In the genomic region with DNA sequence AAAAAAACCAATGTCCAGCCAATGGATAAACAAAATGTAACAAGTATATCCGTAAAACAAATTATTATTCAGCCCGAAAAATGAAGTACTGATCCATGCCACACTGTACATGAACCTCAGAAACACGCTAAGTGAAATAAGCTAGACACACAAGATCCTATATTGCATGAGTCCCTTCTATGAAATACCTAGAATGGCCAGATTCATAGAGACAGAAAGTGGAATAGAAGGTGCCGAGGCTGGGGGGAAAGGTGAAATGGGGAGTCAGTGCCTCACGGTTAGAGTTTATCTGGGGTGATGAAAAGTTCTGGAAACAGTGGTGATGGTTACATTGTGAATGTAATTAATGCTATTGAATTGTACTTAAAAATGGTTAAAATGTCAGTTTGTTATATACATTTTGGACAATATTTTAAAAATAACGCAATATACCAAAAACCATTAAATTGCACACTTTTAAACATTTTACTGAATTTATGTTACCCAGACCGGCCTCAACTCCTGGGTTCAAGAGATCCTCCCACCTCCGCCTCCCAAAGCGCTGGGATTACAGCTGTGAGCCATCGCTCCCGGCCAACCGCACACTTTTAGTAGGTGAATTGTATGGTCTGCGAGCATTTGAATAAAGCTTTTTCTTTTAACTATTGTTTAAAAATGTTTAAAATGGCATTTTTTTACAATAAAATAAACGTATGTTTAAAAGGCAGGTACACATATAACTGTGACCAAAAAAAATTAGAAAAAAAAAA, we compare ENCODE assay signal across 8 cellular contexts. TPM values are rescaled to one million over a fixed set of nuclear protein-coding genes. Genes with fewer than 3 reads are reported as not detected.
A peak's percentile ranks its signal among the peaks of the same experiment; 100 is the strongest.
DNase-seq lines count a peak whose midpoint lies in the region; ATAC-seq and TF ChIP-seq lines count a peak whose summit lies in the region.

No MANE protein-coding gene starts in this region.

- H3K36me3 Mint-ChIP-seq in CD4-positive, CD25-positive, alpha-beta regulatory T cell, result peaks cover 15% of the 10 kb centered on the region

- POLR2A ChIA-PET in HEK293T (lab: Yijun Ruan, JAX), result no interaction called here

- H3K9ac ChIP-seq in iPS-20b (ENCODE audit: low read depth, low read length), result peak overlapping the region; percentile 95
- H3K9ac ChIP-seq in stomach smooth muscle (ENCODE audit: low read length in 2 of 2), result peak overlapping the region; percentile 7 to 36

- H3K4me3 ChIP-seq in CD4-positive, CD25-positive, alpha-beta regulatory T cell (ENCODE audit: low read depth, low read length), result peak overlapping the region; percentile 99
- H3K4me3 ChIP-seq in iPS-20b (ENCODE audit: low read length), result peak overlapping the region; percentile 89
- H3K4me3 ChIP-seq in stomach smooth muscle (ENCODE audit: low read length in 2 of 2), result peak overlapping the region; percentile 96 to 100

- peak overlapping the region; percentile 21 for H3K27ac ChIP-seq in CD4-positive, CD25-positive, alpha-beta regulatory T cell (ENCODE audit: insufficient read depth, low read length, poor library complexity, severe bottlenecking)
- H3K27ac ChIP-seq in iPS-20b (ENCODE audit: low read length) (no peak overlapping the region), stomach smooth muscle (ENCODE audit: low read length) (no peak overlapping the region)

- CTCF ChIA-PET in HEK293T (lab: Yijun Ruan, JAX), result interaction anchor here (0.7 kb wide), 1 partner anchor 130 kb away, joined by 4 read pairs; no protein-coding TSS in a partner anchor

- H3K27me3 Mint-ChIP-seq in CD4-positive, CD25-positive, alpha-beta regulatory T cell, result peaks cover 6% of the 10 kb centered on the region

- peaks cover 33 to 51% (median 36%) of the 10 kb centered on the region in 4 donors for H3K4me1 Mint-ChIP-seq in CD4-positive, CD25-positive, alpha-beta regulatory T cell

- no peaks in the 10 kb centered on the region for H3K9me3 ChIP-seq in CD4-positive, CD25-positive, alpha-beta regulatory T cell (ENCODE audit: control insufficient read depth in 2 of 2, low read length in 2 of 2)
- peaks cover 4% of the 10 kb centered on the region; the same call in 1 of the 2 replicates for H3K9me3 ChIP-seq in iPS-20b (ENCODE audit: insufficient read depth, low read depth, low read length)
- no peaks in the 10 kb centered on the region for H3K9me3 ChIP-seq in stomach smooth muscle (ENCODE audit: control insufficient read depth in 2 of 2, low read length in 2 of 2)

- DNase-seq in CD4-positive, CD25-positive, alpha-beta regulatory T cell, result peak in 1 of 3 donors; percentile 20
- DNase-seq in HEK293T (ENCODE audit: extremely low spot score), result no peak
- DNase-seq in activated T-cell treated with anti-CD3 and anti-CD28 coated beads, Interleukin-2, amount 50 U/mL, for 48 hours, result peak; percentile 45
- no peak for DNase-seq in inferior parietal cortex (ENCODE audit: extremely low spot score)
- DNase-seq in iPS-NIHi11 (ENCODE audit: low spot score), result no peak
- no peak for DNase-seq in NCI-H526 treated with DMSO at 0.1 percent for 48 hours (lab: John Stamatoyannopoulos, UW)

- peaks cover 0 to 4% (median 2%) of the 10 kb centered on the region in 7 donors for H3K9me3 Mint-ChIP-seq in CD4-positive, CD25-positive, alpha-beta regulatory T cell

- peaks cover 44% of the 10 kb centered on the region for H3K4me1 ChIP-seq in CD4-positive, CD25-positive, alpha-beta regulatory T cell (ENCODE audit: control insufficient read depth, insufficient read depth, low read length, poor library complexity, severe bottlenecking)
- H3K4me1 ChIP-seq in iPS-20b (ENCODE audit: insufficient read depth, low read length) (peaks cover 8% of the 10 kb centered on the region; the same call in 1 of the 2 replicates), stomach smooth muscle (ENCODE audit: control insufficient read depth, insufficient read depth, low read length) (peaks cover 29% of the 10 kb centered on the region)

- H3K27me3 ChIP-seq in CD4-positive, CD25-positive, alpha-beta regulatory T cell (ENCODE audit: control insufficient read depth, insufficient read depth, low read length), result no peaks in the 10 kb centered on the region
- H3K27me3 ChIP-seq in iPS-20b (ENCODE audit: insufficient read depth, low read length) (no peaks in the 10 kb centered on the region), stomach smooth muscle (ENCODE audit: control insufficient read depth in 1 of 2, insufficient read depth in 2 of 2, low read length in 2 of 2) (no peaks in the 10 kb centered on the region)

- ATAC-seq in CD4-positive, CD25-positive, alpha-beta regulatory T cell (ENCODE audit: low read depth in 2 of 2), result no peak

- peak overlapping the region; percentile 95 to 100 (median 98) for H3K4me3 Mint-ChIP-seq in CD4-positive, CD25-positive, alpha-beta regulatory T cell

- H3K27ac Mint-ChIP-seq in CD4-positive, CD25-positive, alpha-beta regulatory T cell, result peak overlapping the region; percentile 83 to 99 (median 85)

- peaks cover 10% of the 10 kb centered on the region for H3K36me3 ChIP-seq in CD4-positive, CD25-positive, alpha-beta regulatory T cell (ENCODE audit: control insufficient read depth, insufficient read depth, low read length)
- peaks cover 13% of the 10 kb centered on the region for H3K36me3 ChIP-seq in iPS-20b (ENCODE audit: insufficient read depth, low read depth, low read length)
- H3K36me3 ChIP-seq in stomach smooth muscle (ENCODE audit: control insufficient read depth in 2 of 2, insufficient read depth in 2 of 2, low read length in 2 of 2), result no peaks in the 10 kb centered on the region

TF ChIP-seq in HEK293T, 16 proteins besides CTCF, POLR2A, EP300 and RAD21:
- TF ChIP-seq ZNF384 (IDR thresholded peaks at IDR 0.05), result 0 out of 2 replicates have a peak, but pooled peaks have one; percentile 42
- no peak for TF ChIP-seq SUZ12 (IDR thresholded peaks at IDR 0.05)
- no peak for TF ChIP-seq NFRKB (IDR thresholded peaks at IDR 0.05)
- no peak for TF ChIP-seq FOXK2 (IDR thresholded peaks at IDR 0.05)

RNA-seq across cellular contexts. Expression of gene RNF168, which starts 2.1 kb away (rescaled TPM):
- total RNA-seq in CD4-positive, CD25-positive, alpha-beta regulatory T cell, result 29.5 TPM
- polyA plus RNA-seq in CD4-positive, CD25-positive, alpha-beta regulatory T cell, result 10 to 100 TPM in 1 of 4 donors, 1 to 10 TPM in 3; 8.3 to 10.5 (median 8.6) TPM

RNA-seq across cellular contexts. Expression of gene SMCO1, which starts 13.7 kb away (rescaled TPM):
- total RNA-seq in CD4-positive, CD25-positive, alpha-beta regulatory T cell, result not detected
- polyA plus RNA-seq in CD4-positive, CD25-positive, alpha-beta regulatory T cell, result not detected

Comparison
In these comparisons a context has a peak if more than half of its experiments do, and no peak if none do; other contexts are left out.
1. DNase-seq: peak in activated T-cell treated with anti-CD3 and anti-CD28 coated beads, Interleukin-2, amount 50 U/mL, for 48 hours (2 of 2); none in HEK293T (single experiment), inferior parietal cortex (single experiment), iPS-NIHi11 (single experiment) and NCI-H526 treated with DMSO at 0.1 percent for 48 hours (single experiment).
2. Peak in every context shown above with its lines, with median percentiles within 50 percentile points of each other: H3K4me3 ChIP-seq.